ENCODE assay signal across 1 cellular context in the genomic region with DNA sequence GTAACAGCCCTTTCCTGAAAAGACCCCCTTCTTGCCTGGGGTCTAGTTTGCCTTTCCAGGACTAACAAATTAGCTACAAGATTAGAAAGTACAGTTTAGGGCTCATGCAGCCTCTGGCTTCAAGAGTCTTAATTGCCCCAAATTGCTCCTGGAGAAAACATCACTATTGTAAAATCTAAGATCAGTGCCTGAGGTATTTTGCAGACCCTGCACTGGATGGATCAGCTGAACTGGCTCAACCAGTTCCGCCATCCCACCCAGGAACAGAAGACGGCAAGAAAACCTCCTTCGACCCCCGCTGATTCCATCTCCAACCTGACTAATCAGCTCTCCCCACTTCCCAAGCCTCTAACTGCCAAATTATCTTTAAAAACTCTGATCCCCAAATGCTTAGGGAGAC.
TF ChIP-seq lines count a peak whose summit lies in the region.

No MANE protein-coding gene starts in this region.

TF ChIP-seq in H1, 55 proteins besides CTCF, POLR2A, EP300 and RAD21:
- TF ChIP-seq SRF (IDR thresholded peaks at IDR 0.05; ENCODE audit: low read depth, low read length) (no peak), RBBP5 (IDR thresholded peaks at IDR 0.05; ENCODE audit: borderline replicate concordance, low read depth, low read length) (peak; percentile 3; the same call in 1 of the 2 replicates)
TF ChIP-seq in H1: peak in this region for 1.
